In the genomic region with DNA sequence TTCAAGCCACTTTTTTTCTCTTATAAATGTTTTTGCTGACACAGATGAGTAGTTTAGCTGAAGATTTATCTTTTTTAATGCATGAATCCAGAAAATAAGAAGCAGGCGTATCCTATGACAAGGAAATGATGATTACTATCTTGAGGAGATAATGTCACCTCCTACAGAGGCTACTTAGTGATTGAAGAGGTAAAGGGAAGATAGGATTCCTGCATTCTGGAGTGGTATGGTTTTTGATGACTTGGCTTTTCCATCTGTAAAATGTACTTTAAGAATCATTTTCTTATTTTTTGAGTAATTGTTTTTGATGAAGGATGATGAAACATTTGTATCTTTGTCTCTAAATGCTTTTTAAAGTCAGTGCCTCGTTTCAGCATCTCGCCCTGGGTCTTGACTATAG, we compare ENCODE assay signal across 22 cellular contexts.
"Had no signal": no experiment of that assay in that cellular context is flagged by ENCODE, and none has a peak within 500 bp of the region (broad histone marks: within the 10 kb centered on the region; RNA-seq: fewer than 3 reads in every experiment).

No MANE protein-coding gene starts in this region.

- H3K9me3 ChIP-seq: SK-N-SH had no signal

- H3K4me2 ChIP-seq: KMS-11, SK-N-SH had no signal

- H3K9ac ChIP-seq: KMS-11, SK-N-SH had no signal

- H3K27ac ChIP-seq: KMS-11, RWPE1 had no signal

- ATAC-seq: Panc1, T-cell had no signal

- FAIRE-seq: HTR-8/SVneo had no signal

- DNase-seq: Kasumi-1, MM.1S, NCI-H1092 treated with DMSO at 0.1 percent for 48 hours, NCI-H1436 treated with DMSO at 0.1 percent for 48 hours, NCI-H1694, NCI-H187 treated with DMSO at 0.1 percent for 48 hours, NCI-H2029 treated with DMSO at 0.1 percent for 48 hours, NCI-H2171 treated with DMSO at 0.1 percent for 48 hours, NCI-H226, NCI-H446, NCI-H510A, NCI-H524 treated with DMSO at 0.1 percent for 48 hours, NCI-H69, NCI-H774, SHP77, SK-N-SH, SW 1271, T-cell had no signal
